21 cellular contexts compared by ENCODE assay signal in the genomic region with DNA sequence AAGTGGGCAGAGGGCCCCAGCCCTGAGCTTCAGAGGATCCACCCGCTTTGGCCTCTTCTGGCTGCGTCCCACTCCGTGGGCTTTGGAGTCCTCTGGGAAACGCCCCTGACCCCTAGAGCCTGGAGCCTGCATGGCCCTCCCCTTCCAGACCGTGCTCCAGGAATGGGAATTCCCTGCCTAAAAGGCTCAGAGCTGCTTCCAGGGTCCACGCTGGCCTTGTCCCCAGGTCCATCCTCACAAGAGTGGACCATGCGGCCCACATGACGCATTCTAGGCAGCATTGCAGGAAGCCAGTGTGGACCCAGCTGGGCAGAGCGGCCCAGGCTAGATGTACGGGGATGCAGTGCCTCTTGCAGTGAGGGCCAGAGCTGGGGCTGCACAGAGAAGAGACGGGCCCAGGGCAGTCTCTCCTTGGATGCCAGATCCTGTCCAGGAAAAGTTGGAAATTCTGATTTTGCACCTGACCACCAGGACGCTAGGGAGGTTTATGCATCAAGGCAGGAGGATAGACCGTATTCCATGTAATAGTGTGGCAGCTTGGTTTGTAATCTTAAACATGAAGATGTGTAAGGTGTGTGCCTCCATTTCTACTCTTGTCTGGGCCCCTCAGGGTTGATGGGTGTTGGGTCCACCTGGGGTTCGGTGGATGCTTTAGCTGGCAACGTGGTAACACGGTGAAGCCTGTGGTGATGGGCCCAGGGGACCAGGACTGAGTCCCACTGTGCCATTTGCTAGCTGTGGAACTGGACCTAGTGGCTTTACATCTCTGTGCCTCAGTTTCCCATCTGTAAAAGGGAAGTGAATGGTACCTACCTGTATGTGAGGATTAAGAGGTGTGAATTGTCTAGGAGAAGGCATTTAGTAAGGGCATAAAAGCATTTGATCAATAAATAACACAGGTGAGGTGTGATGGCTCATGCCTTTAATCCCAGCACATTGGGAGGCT. TPM values are rescaled to one million over a fixed set of nuclear protein-coding genes. Genes with fewer than 3 reads are reported as not detected.
"Had no signal": no experiment of that assay in that cellular context is flagged by ENCODE, and none has a peak within 500 bp of the region (broad histone marks: within the 10 kb centered on the region; RNA-seq: fewer than 3 reads in every experiment).

No MANE protein-coding gene starts in this region.

- ATAC-seq: activated T-helper 17 cell treated with anti-CD3 and anti-CD28 coated beads, Interleukin-2, amount 50 U/mL, for 72 hours; effector memory CD8-positive, alpha-beta T cell; pancreas; stimulated activated naive CD8-positive, alpha-beta T cell treated with anti-CD3 and anti-CD28 coated beads, Interleukin-15, Interleukin-2, amounts not matched to agents 100 U/mL and 50 U/mL, for 24 hours; T-helper 17 cell had no signal

- H3K9me3 Mint-ChIP-seq: activated CD4-positive, alpha-beta T cell treated with anti-CD3 and anti-CD28 coated beads, Interleukin-2, amount 10 ng/mL, durations not matched to agents 7 days and 5 days; activated naive CD4-positive, alpha-beta T cell treated with anti-CD3 and anti-CD28 coated beads for 36 hours; activated T-helper 17 cell treated with anti-CD3 and anti-CD28 coated beads, Interleukin-2, amount 50 U/mL, for 72 hours; effector memory CD8-positive, alpha-beta T cell; nephron progenitor cell had no signal

- H3K4me1 ChIP-seq: testis had no signal

- H3K4me3 ChIP-seq: hepatocyte, pancreas, testis had no signal

- H3K27ac ChIP-seq: hepatocyte, pancreas, testis had no signal

- H3K79me2 ChIP-seq: hepatocyte had no signal

- H3K36me3 ChIP-seq: pancreas had no signal

- DNase-seq: activated CD4-positive, alpha-beta T cell treated with anti-CD3 and anti-CD28 coated beads, Interleukin-2, amount 10 ng/mL, durations not matched to agents 7 days and 5 days; activated CD4-positive, CD25-positive, alpha-beta regulatory T cell; activated CD8-positive, alpha-beta memory T cell treated with anti-CD3 and anti-CD28 coated beads for 24 hours; activated naive CD4-positive, alpha-beta T cell treated with anti-CD3 and anti-CD28 coated beads for 36 hours; central memory CD4-positive, alpha-beta T cell; cortex of kidney; effector memory CD8-positive, alpha-beta T cell; kidney; mesendoderm; nephron progenitor cell; pancreas; stimulated activated CD4-positive, alpha-beta T cell treated with anti-CD3 and anti-CD28 coated beads, Interleukin-4, amount 100 ng/mL, for 1 hour; stimulated activated CD8-positive, alpha-beta memory T cell treated with anti-CD3 and anti-CD28 coated beads, Interleukin-4, amount 100 ng/mL, for 48 hours; stimulated activated naive CD8-positive, alpha-beta T cell treated with anti-CD3 and anti-CD28 coated beads, Interleukin-15, Interleukin-2, amounts not matched to agents 100 U/mL and 50 U/mL, for 24 hours; T-helper 17 cell; testis had no signal

- H2AFZ ChIP-seq: hepatocyte had no signal

- H3K4me1 Mint-ChIP-seq: activated CD4-positive, alpha-beta T cell treated with anti-CD3 and anti-CD28 coated beads, Interleukin-2, amount 10 ng/mL, durations not matched to agents 7 days and 5 days; activated T-helper 17 cell treated with anti-CD3 and anti-CD28 coated beads, Interleukin-2, amount 50 U/mL, for 72 hours had no signal

- H3K27me3 Mint-ChIP-seq: activated CD4-positive, alpha-beta T cell treated with anti-CD3 and anti-CD28 coated beads, Interleukin-2, amount 10 ng/mL, durations not matched to agents 7 days and 5 days; activated T-helper 17 cell treated with anti-CD3 and anti-CD28 coated beads, Interleukin-2, amount 50 U/mL, for 72 hours had no signal

- H3K4me2 ChIP-seq: hepatocyte had no signal

- H3K27ac Mint-ChIP-seq: activated CD4-positive, alpha-beta T cell treated with anti-CD3 and anti-CD28 coated beads, Interleukin-2, amount 10 ng/mL, durations not matched to agents 7 days and 5 days; activated naive CD4-positive, alpha-beta T cell treated with anti-CD3 and anti-CD28 coated beads for 36 hours; activated T-helper 17 cell treated with anti-CD3 and anti-CD28 coated beads, Interleukin-2, amount 50 U/mL, for 72 hours; effector memory CD8-positive, alpha-beta T cell; nephron progenitor cell; T-helper 17 cell had no signal

- H3K4me3 Mint-ChIP-seq: activated CD4-positive, alpha-beta T cell treated with anti-CD3 and anti-CD28 coated beads, Interleukin-2, amount 10 ng/mL, durations not matched to agents 7 days and 5 days; activated naive CD4-positive, alpha-beta T cell treated with anti-CD3 and anti-CD28 coated beads for 36 hours; activated T-helper 17 cell treated with anti-CD3 and anti-CD28 coated beads, Interleukin-2, amount 50 U/mL, for 72 hours; effector memory CD8-positive, alpha-beta T cell; nephron progenitor cell; T-helper 17 cell had no signal

- H3K27me3 ChIP-seq: hepatocyte, pancreas, testis had no signal

RNA-seq across cellular contexts. Expression of a gene that starts 14.8 kb away (rescaled TPM):
- total RNA-seq: activated CD4-positive, alpha-beta T cell treated with anti-CD3 and anti-CD28 coated beads, Interleukin-2, amount 10 ng/mL, durations not matched to agents 7 days and 5 days; activated naive CD4-positive, alpha-beta T cell treated with anti-CD3 and anti-CD28 coated beads for 36 hours; activated T-helper 17 cell treated with anti-CD3 and anti-CD28 coated beads, Interleukin-2, amount 50 U/mL, for 72 hours; epithelial cell of proximal tubule; liver; renal cortical epithelial cell; T-helper 17 cell had no signal

RNA-seq across cellular contexts. Expression of a gene that starts 34.0 kb away (rescaled TPM):
- total RNA-seq: epithelial cell of proximal tubule, renal cortical epithelial cell had no signal

RNA-seq across cellular contexts. Expression of a gene that starts 37.8 kb away (rescaled TPM):
- total RNA-seq: epithelial cell of proximal tubule, renal cortical epithelial cell had no signal

RNA-seq across cellular contexts. Expression of a gene that starts 42.2 kb away (rescaled TPM):
- total RNA-seq: epithelial cell of proximal tubule, renal cortical epithelial cell had no signal
